ENCODE assay signal across 5 cellular contexts in genomic region chr1:242212961-242213360, GRCh38.
DNase-seq lines count a peak whose midpoint lies in the region; TF ChIP-seq lines count a peak whose summit lies in the region.
"Not testable (repeated sequence)": the region's sequence is repeated elsewhere in the genome, so short reads cannot be mapped to it uniquely, and the experiment has no call there.

No MANE protein-coding gene starts in this region.

- H2BK15ac ChIP-seq in H9 (ENCODE audit: low read depth, low read length) = not testable (repeated sequence)

- H3K4me2 ChIP-seq in H9 (ENCODE audit: insufficient read depth, insufficient read length, low read length); neural progenitor cell: not testable (repeated sequence)

- not testable (repeated sequence) for H3K79me1 ChIP-seq in H9 (ENCODE audit: insufficient read depth, low read depth, low read length, poor library complexity, severe bottlenecking)

- not testable (repeated sequence) for H2AFZ ChIP-seq in H9 (ENCODE audit: low read length)
- peak overlapping the region; percentile 19 for H2AFZ ChIP-seq in neural progenitor cell (replicated peaks)

- not testable (repeated sequence) for DNase-seq in H9; endodermal cell; neural progenitor cell (ENCODE audit: low spot score)
- peak; percentile 29 for DNase-seq in NCI-H146 treated with DMSO at 0.1 percent for 48 hours (lab: John Stamatoyannopoulos, UW; ENCODE audit: unreplicated experiment)

- not testable (repeated sequence) for H4K20me1 ChIP-seq in H9 (ENCODE audit: control insufficient read depth, insufficient read depth, insufficient read length); neural progenitor cell (ENCODE audit: low read depth)

- H3K9me3 ChIP-seq in H9 (ENCODE audit: control insufficient read depth, low read depth, low read length); neural progenitor cell (ENCODE audit: low read depth): not testable (repeated sequence)
- H3K9me3 ChIP-seq in HUES48 (ENCODE audit: control insufficient read depth, insufficient read depth, low read length) (peaks cover 27% of the 10 kb centered on the region), endodermal cell (ENCODE audit: control insufficient read depth, low read length) (peaks cover 49% of the 10 kb centered on the region)

- H3K23me2 ChIP-seq in H9 (ENCODE audit: insufficient read length, low read depth, low read length, poor library complexity, severe bottlenecking) = not testable (repeated sequence)

- not testable (repeated sequence) for H3K4me1 ChIP-seq in H9 (ENCODE audit: insufficient read depth, low read length)
- peaks cover 48% of the 10 kb centered on the region for H3K4me1 ChIP-seq in HUES48 (ENCODE audit: control insufficient read depth, insufficient read depth, low read length)
- H3K4me1 ChIP-seq in endodermal cell (ENCODE audit: control insufficient read depth, insufficient read depth, low read length) = peaks cover 32% of the 10 kb centered on the region
- peaks cover 41% of the 10 kb centered on the region for H3K4me1 ChIP-seq in neural progenitor cell

- not testable (repeated sequence) for H3K56ac ChIP-seq in H9 (ENCODE audit: insufficient read length, low read depth, low read length)

- TF ChIP-seq CTCF in H9 (conservative IDR thresholded peaks at IDR 0.05); endodermal cell (conservative IDR thresholded peaks at IDR 0.05); neural progenitor cell (IDR thresholded peaks at IDR 0.05): not testable (repeated sequence)

- H3K4me3 Mint-ChIP-seq in H9 = peak overlapping the region in 1 of 2 experiments; percentile 39; a peak in 2 of 5 replicates
- H3K4me3 Mint-ChIP-seq in endodermal cell, neural progenitor cell: not testable (repeated sequence)

- not testable (repeated sequence) for H3K27me3 ChIP-seq in H9 (ENCODE audit: insufficient read depth, low read length); HUES48 (ENCODE audit: control insufficient read depth, insufficient read depth, low read length); endodermal cell (ENCODE audit: control insufficient read depth, insufficient read depth, low read length, poor library complexity, severe bottlenecking); neural progenitor cell

- H3K4me1 Mint-ChIP-seq in H9 (peaks cover 62% of the 10 kb centered on the region in 2 experiments), endodermal cell (peaks cover 57% of the 10 kb centered on the region), neural progenitor cell (peaks cover 56% of the 10 kb centered on the region)

- not testable (repeated sequence) for H3K14ac ChIP-seq in H9 (ENCODE audit: insufficient read depth, low read length)

- not testable (repeated sequence) for H2BK12ac ChIP-seq in H9 (ENCODE audit: insufficient read length, low read depth, low read length)

- H3K4ac ChIP-seq in H9 (ENCODE audit: low read depth, low read length) = not testable (repeated sequence)

- not testable (repeated sequence) for H2BK5ac ChIP-seq in H9 (ENCODE audit: insufficient read length, low read length)

- H3K27ac Mint-ChIP-seq in H9 = peak overlapping the region in 2 of 3 experiments; percentile 80 to 90; a peak in 5 of 7 replicates
- H3K27ac Mint-ChIP-seq in endodermal cell, neural progenitor cell: not testable (repeated sequence)

- not testable (repeated sequence) for H3K79me2 ChIP-seq in H9 (ENCODE audit: insufficient read depth, low read length); neural progenitor cell (ENCODE audit: low read depth)

- not testable (repeated sequence) for H2BK120ac ChIP-seq in H9 (ENCODE audit: low read depth, low read length, poor library complexity, severe bottlenecking)

- no CpG with 5 or more reads among the region's 4 CpGs for WGBS in H9 (ENCODE audit: extremely low coverage, insufficient read length, low lambda C conversion rate)
- 62 to 79% methylated on average over 3 to 4 of the region's 4 CpGs for WGBS in endodermal cell (ENCODE audit: insufficient coverage in 1 of 2, insufficient read length in 1 of 2), 2 experiments

- H3K9ac ChIP-seq in H9 (ENCODE audit: extremely low read depth, insufficient read length, low read length); HUES48 (ENCODE audit: low read depth, low read length); endodermal cell (ENCODE audit: extremely low read depth, low read length, poor library complexity, severe bottlenecking); neural progenitor cell: not testable (repeated sequence)

- H3K36me3 Mint-ChIP-seq in H9 (ENCODE audit: insufficient read depth in 1 of 3, low read depth in 3 of 3) (peaks cover 30 to 40% (median 36%) of the 10 kb centered on the region in 3 experiments), endodermal cell (ENCODE audit: low read depth) (peaks cover 25% of the 10 kb centered on the region)
- H3K36me3 Mint-ChIP-seq in neural progenitor cell = not testable (repeated sequence)

- peaks cover 16% of the 10 kb centered on the region for H3K27me3 Mint-ChIP-seq in H9 (ENCODE audit: low read depth)
- not testable (repeated sequence) for H3K27me3 Mint-ChIP-seq in endodermal cell (ENCODE audit: insufficient read depth); neural progenitor cell (ENCODE audit: insufficient read depth, low read depth)

- not testable (repeated sequence) for H4K91ac ChIP-seq in H9 (ENCODE audit: insufficient read length, low read depth, low read length)

- H4K5ac ChIP-seq in H9 (ENCODE audit: insufficient read length, low read depth, low read length) = not testable (repeated sequence)

- H3F3A ChIP-seq in neural progenitor cell (ENCODE audit: low read depth) = peaks cover 40% of the 10 kb centered on the region

- not testable (repeated sequence) for H3K27ac ChIP-seq in H9 (ENCODE audit: insufficient read length, low read depth, low read length); endodermal cell (ENCODE audit: low read depth, low read length); neural progenitor cell
- peak overlapping the region; percentile 55 for H3K27ac ChIP-seq in HUES48 (ENCODE audit: low read depth, low read length)

- not testable (repeated sequence) for H3T11ph ChIP-seq in H9 (ENCODE audit: low read length)

- H3K9me3 Mint-ChIP-seq in H9 (peaks cover 40 to 42% of the 10 kb centered on the region in 2 experiments), endodermal cell (peaks cover 46% of the 10 kb centered on the region), neural progenitor cell (peaks cover 35% of the 10 kb centered on the region)

- not testable (repeated sequence) for H3K23ac ChIP-seq in H9 (ENCODE audit: insufficient read length, low read depth, low read length)

- H3K18ac ChIP-seq in H9 (ENCODE audit: insufficient read length, low read depth, low read length) = not testable (repeated sequence)

- H3K36me3 ChIP-seq in HUES48 (ENCODE audit: control insufficient read depth, insufficient read depth, low read length); neural progenitor cell: not testable (repeated sequence)
- H3K36me3 ChIP-seq in endodermal cell (ENCODE audit: control insufficient read depth, insufficient read depth, low read length) = peaks cover 17% of the 10 kb centered on the region

- H2AK5ac ChIP-seq in H9 (ENCODE audit: insufficient read length, low read length) = not testable (repeated sequence)

- H3K4me3 ChIP-seq in HUES48 (ENCODE audit: low read depth, low read length); neural progenitor cell: not testable (repeated sequence)
- peak overlapping the region; percentile 65 for H3K4me3 ChIP-seq in endodermal cell (ENCODE audit: low read length)

- not testable (repeated sequence) for H4K8ac ChIP-seq in H9 (replicated peaks; ENCODE audit: insufficient read length, low read depth, low read length)

- H2BK20ac ChIP-seq in H9 (ENCODE audit: low read depth, low read length, poor library complexity, severe bottlenecking) = not testable (repeated sequence)
